23 cellular contexts compared by ENCODE assay signal in genomic region chr7:157772486-157773130, GRCh38.
A peak's percentile ranks its signal among the peaks of the same experiment; 100 is the strongest.
DNase-seq lines count a peak whose midpoint lies in the region; ATAC-seq and TF ChIP-seq lines count a peak whose summit lies in the region.
"Had no signal": no experiment of that assay in that cellular context is flagged by ENCODE, and none has a peak within 500 bp of the region (broad histone marks: within the 10 kb centered on the region; RNA-seq: fewer than 3 reads in every experiment).

No MANE protein-coding gene starts in this region.

- peaks cover 11% of the 10 kb centered on the region for H3K27me3 Mint-ChIP-seq in chondrocyte (ENCODE audit: low read depth)
- H3K27me3 Mint-ChIP-seq in activated naive CD4-positive, alpha-beta T cell treated with anti-CD3 and anti-CD28 coated beads for 36 hours (ENCODE audit: low read depth): peaks cover 4% of the 10 kb centered on the region

- CTCF ChIA-PET in activated naive CD4-positive, alpha-beta T cell treated with anti-CD3 and anti-CD28 coated beads for 36 hours (lab: Charles Lee): no interaction called here

- no peak overlapping the region for H3K27ac Mint-ChIP-seq in chondrocyte (ENCODE audit: unreplicated experiment)
- no peak overlapping the region for H3K27ac Mint-ChIP-seq in activated naive CD4-positive, alpha-beta T cell treated with anti-CD3 and anti-CD28 coated beads for 36 hours
- H3K27ac Mint-ChIP-seq: B cell; CD8-positive, alpha-beta T cell had no signal

- H3K9me3 Mint-ChIP-seq in chondrocyte (ENCODE audit: low read depth): peaks cover 15% of the 10 kb centered on the region
- peaks cover 4% of the 10 kb centered on the region for H3K9me3 Mint-ChIP-seq in activated naive CD4-positive, alpha-beta T cell treated with anti-CD3 and anti-CD28 coated beads for 36 hours

- H3K36me3 ChIP-seq in lower lobe of right lung (no peaks in the 10 kb centered on the region), spleen (no peaks in the 10 kb centered on the region)
- H3K36me3 ChIP-seq: BLaER1 had no signal

- intact Hi-C loops in Right ventricle myocardium superior (cut with DNase I) (no loop called here), left cardiac atrium (cut with DNase I) (no loop called here), lower lobe of right lung (cut with DNase I) (no loop called here), spleen (cut with DNase I; ENCODE audit: low total_unique reads) (no loop called here)
- intact Hi-C loops in activated naive CD4-positive, alpha-beta T cell treated with anti-CD3 and anti-CD28 coated beads for 36 hours (cut with micrococcal nuclease): no loop called here

- H3K9me3 ChIP-seq in lower lobe of right lung: peaks cover 11% of the 10 kb centered on the region
- H3K9me3 ChIP-seq in spleen: peaks cover 0 to 18% (median 8%) of the 10 kb centered on the region in 8 donors

- WGBS in spleen, 5 donors: 87 to 93% (median 91%) methylated on average over 17 to 21 of the region's 21 CpGs

- no peaks in the 10 kb centered on the region for H3K4me1 Mint-ChIP-seq in chondrocyte (ENCODE audit: low read depth)
- H3K4me1 Mint-ChIP-seq in activated naive CD4-positive, alpha-beta T cell treated with anti-CD3 and anti-CD28 coated beads for 36 hours (ENCODE audit: low read depth): no peaks in the 10 kb centered on the region
- H3K4me1 Mint-ChIP-seq: B cell, H9 had no signal

- H3K36me3 Mint-ChIP-seq in chondrocyte (ENCODE audit: low read depth): no peaks in the 10 kb centered on the region
- peaks cover 4% of the 10 kb centered on the region for H3K36me3 Mint-ChIP-seq in activated naive CD4-positive, alpha-beta T cell treated with anti-CD3 and anti-CD28 coated beads for 36 hours (ENCODE audit: low read depth)
- H3K36me3 Mint-ChIP-seq: CD8-positive, alpha-beta T cell had no signal

- ATAC-seq in Right ventricle myocardium superior (ENCODE audit: poor library complexity): no peak
- no peak for ATAC-seq in left cardiac atrium
- no peak for ATAC-seq in lower lobe of right lung
- ATAC-seq: CD8-positive, alpha-beta T cell; GM12878; HCT116 had no signal

- TF ChIP-seq CTCF in chondrocyte (IDR thresholded peaks at IDR 0.05) (no peak), lower lobe of right lung (IDR thresholded peaks at IDR 0.05) (no peak), spleen (IDR thresholded peaks at IDR 0.05 in 8 of 11, conservative IDR thresholded peaks at IDR 0.05 in 3 of 11) (no peak)

- DNase-seq in Right ventricle myocardium superior: peak; percentile 14
- no peak for DNase-seq in left cardiac atrium
- peak; percentile 86 for DNase-seq in chondrocyte (ENCODE audit: low spot score)
- peak; percentile 40 for DNase-seq in lower lobe of right lung
- DNase-seq in spleen: peak; percentile 64
- DNase-seq in activated naive CD4-positive, alpha-beta T cell treated with anti-CD3 and anti-CD28 coated beads for 36 hours: no peak
- no peak for DNase-seq in NCI-H2107 treated with DMSO at 0.1 percent for 48 hours (lab: John Stamatoyannopoulos, UW; ENCODE audit: unreplicated experiment)
- no peak for DNase-seq in ecto neural progenitor cell (ENCODE audit: low spot score)
- DNase-seq: Caco-2; CD4-positive, CD25-positive, alpha-beta regulatory T cell; CD8-positive, alpha-beta T cell; DMS153; DMS79; EL; GDM1; GM23248; H9 had no signal

- no peak for TF ChIP-seq POLR2A in spleen (IDR thresholded peaks at IDR 0.05)

- H3K27ac ChIP-seq in lower lobe of right lung (no peak overlapping the region), spleen (no peak overlapping the region)
- H3K27ac ChIP-seq: 22Rv1, BLaER1, C4-2B, GM23248 had no signal

- no peak overlapping the region for H3K4me3 Mint-ChIP-seq in chondrocyte (ENCODE audit: unreplicated experiment)
- H3K4me3 Mint-ChIP-seq in activated naive CD4-positive, alpha-beta T cell treated with anti-CD3 and anti-CD28 coated beads for 36 hours: no peak overlapping the region
- H3K4me3 Mint-ChIP-seq: B cell; CD4-positive, CD25-positive, alpha-beta regulatory T cell; CD8-positive, alpha-beta T cell; H9 had no signal

- H3K27me3 ChIP-seq in lower lobe of right lung (ENCODE audit: low read depth) (peaks cover 10% of the 10 kb centered on the region), spleen (replicated peaks in 1 of 7) (peaks cover 0 to 38% (median 0%) of the 10 kb centered on the region in 7 donors)

- H3K4me1 ChIP-seq in lower lobe of right lung: no peaks in the 10 kb centered on the region
- peaks cover 0 to 3% (median 0%) of the 10 kb centered on the region in 6 donors for H3K4me1 ChIP-seq in spleen
- H3K4me1 ChIP-seq: BLaER1, Caco-2 had no signal

- H3K4me3 ChIP-seq in lower lobe of right lung (no peak overlapping the region), spleen (no peak overlapping the region)
- H3K4me3 ChIP-seq: BLaER1, GM12878, GM23248 had no signal

Comparison
In these comparisons a context has a peak if more than half of its experiments do, and no peak if none do; other contexts are left out.
1. DNase-seq: peak in Right ventricle myocardium superior (single experiment), chondrocyte (single experiment), lower lobe of right lung (single experiment) and spleen (single experiment); none in left cardiac atrium (single experiment), activated naive CD4-positive, alpha-beta T cell treated with anti-CD3 and anti-CD28 coated beads for 36 hours (single experiment), NCI-H2107 treated with DMSO at 0.1 percent for 48 hours (single experiment) and ecto neural progenitor cell (single experiment).